ENCODE assay signal across 8 cellular contexts in the genomic region with DNA sequence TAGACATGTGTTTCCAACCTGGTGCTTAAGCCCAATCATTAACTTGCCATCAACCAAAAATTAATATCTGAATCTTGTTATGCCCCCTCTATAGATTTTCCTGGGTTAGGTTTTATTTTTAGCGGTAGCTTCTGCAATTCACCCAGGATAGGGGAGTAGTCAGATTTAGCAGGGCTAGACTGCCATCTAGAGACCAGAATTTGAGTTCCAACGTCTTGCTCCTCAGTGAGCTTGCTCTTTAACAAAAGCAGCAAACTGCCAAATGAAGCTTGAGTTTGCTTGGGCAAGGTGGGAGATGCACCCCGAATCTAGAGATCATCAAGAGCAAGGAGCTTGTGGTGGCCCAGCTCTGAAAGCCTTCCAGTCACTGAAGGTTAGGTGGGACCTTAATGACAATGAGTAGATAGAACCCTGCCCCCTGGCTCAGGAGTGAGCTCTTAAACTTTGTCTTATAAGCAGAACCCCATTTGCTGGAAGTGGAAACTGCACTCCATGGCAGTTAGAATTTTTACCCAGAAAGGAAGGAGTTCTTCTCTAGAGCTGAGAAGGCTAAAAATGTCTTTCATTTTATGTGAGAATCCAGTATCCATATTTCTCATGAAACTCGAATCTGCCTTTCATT.
A peak's percentile ranks its signal among the peaks of the same experiment; 100 is the strongest.
DNase-seq lines count a peak whose midpoint lies in the region; ATAC-seq and TF ChIP-seq lines count a peak whose summit lies in the region.

No MANE protein-coding gene starts in this region.

- no peak for DNase-seq in Right ventricle myocardium superior
- no peak for DNase-seq in cardiac septum (ENCODE audit: low spot score)
- peak; percentile 65 for DNase-seq in M059J (ENCODE audit: low read depth)
- DNase-seq in T1000 (lab: John Stamatoyannopoulos, UW) = peak; percentile 39
- peak; percentile 8 for DNase-seq in germinal center (ENCODE audit: low spot score)
- DNase-seq in trophoblast cell = peak; percentile 61 to 84
- no peak for DNase-seq in CD8-positive, alpha-beta T cell

- no peaks in the 10 kb centered on the region for H3K36me3 ChIP-seq in trophoblast cell (ENCODE audit: control insufficient read depth in 1 of 2, insufficient read depth in 2 of 2, low read length in 2 of 2)
- no peaks in the 10 kb centered on the region for H3K36me3 ChIP-seq in CD8-positive, alpha-beta T cell (ENCODE audit: insufficient read depth, low read length)

- H2BK12ac ChIP-seq in trophoblast cell (ENCODE audit: low read length) = no peak overlapping the region

- no peaks in the 10 kb centered on the region for H3K27me3 Mint-ChIP-seq in CD8-positive, alpha-beta T cell (ENCODE audit: low read depth)

- POLR2A ChIA-PET in CD8-positive, alpha-beta T cell (lab: Charles Lee) = no interaction called here

- TF ChIP-seq CTCF in CD8-positive, alpha-beta T cell (IDR thresholded peaks at IDR 0.05) = no peak

- CTCF ChIA-PET in CD8-positive, alpha-beta T cell (lab: Charles Lee) = no interaction called here

- no peak overlapping the region for H3K23ac ChIP-seq in trophoblast cell (ENCODE audit: low read length)

- H3K9ac ChIP-seq in trophoblast cell (ENCODE audit: low read length) = no peak overlapping the region

- peaks cover 4% of the 10 kb centered on the region for H3K9me3 Mint-ChIP-seq in CD8-positive, alpha-beta T cell

- no peaks in the 10 kb centered on the region for H3K4me1 Mint-ChIP-seq in CD8-positive, alpha-beta T cell (ENCODE audit: low read depth)

- peak; percentile 85 for ATAC-seq in Right ventricle myocardium superior (ENCODE audit: poor library complexity)
- no peak for ATAC-seq in CD8-positive, alpha-beta T cell
- no peak for ATAC-seq in GM18519 (IDR thresholded peaks at IDR 0.05; ENCODE audit: low FRiP score, unreplicated experiment)

- no peak overlapping the region for H2AK5ac ChIP-seq in trophoblast cell (ENCODE audit: low read length)

- no peak overlapping the region for H3K27ac Mint-ChIP-seq in CD8-positive, alpha-beta T cell

- no peaks in the 10 kb centered on the region for H3K9me3 ChIP-seq in trophoblast cell (ENCODE audit: insufficient read depth, low read depth, low read length)
- H3K9me3 ChIP-seq in CD8-positive, alpha-beta T cell (ENCODE audit: low read length) = no peaks in the 10 kb centered on the region

- no peaks in the 10 kb centered on the region for H3K79me2 ChIP-seq in trophoblast cell (ENCODE audit: control insufficient read depth, insufficient read depth, low read length, poor library complexity)

- no peak overlapping the region for H2BK5ac ChIP-seq in trophoblast cell (ENCODE audit: low read depth, low read length, poor library complexity)

- H3K18ac ChIP-seq in trophoblast cell (ENCODE audit: low read length) = no peak overlapping the region

- no peak overlapping the region for H4K8ac ChIP-seq in trophoblast cell (ENCODE audit: low read depth, low read length)

- H3K36me3 Mint-ChIP-seq in CD8-positive, alpha-beta T cell = no peaks in the 10 kb centered on the region

- no peaks in the 10 kb centered on the region for H3K79me1 ChIP-seq in trophoblast cell (ENCODE audit: low read length)

- H3K14ac ChIP-seq in trophoblast cell (ENCODE audit: low read length) = no peak overlapping the region

- no peak overlapping the region for H2AFZ ChIP-seq in trophoblast cell (ENCODE audit: insufficient read depth, low read length, poor library complexity)

- no peak overlapping the region for H2BK120ac ChIP-seq in trophoblast cell (ENCODE audit: insufficient read depth, low read length, poor library complexity)

- H3K4me2 ChIP-seq in trophoblast cell (ENCODE audit: low read length) = no peak overlapping the region

- H3K4me1 ChIP-seq in trophoblast cell (ENCODE audit: control insufficient read depth in 1 of 2, insufficient read depth in 2 of 2, low read length in 2 of 2) = no peaks in the 10 kb centered on the region
- no peaks in the 10 kb centered on the region for H3K4me1 ChIP-seq in CD8-positive, alpha-beta T cell (ENCODE audit: insufficient read depth, low read length)

- intact Hi-C loops in Right ventricle myocardium superior (cut with DNase I) = loop anchor here (5.0 kb wide), 1 partner anchor 70 kb away; no protein-coding TSS in a partner anchor
- intact Hi-C loops in cardiac septum (cut with DNase I) = loop anchor here (5.0 to 10.0 kb wide), 2 partner anchors 75 to 1082 kb away; no protein-coding TSS in a partner anchor
- intact Hi-C loops in CD8-positive, alpha-beta T cell (cut with DNase I, micrococcal nuclease) = no loop called here

- no peaks in the 10 kb centered on the region for H3K27me3 ChIP-seq in trophoblast cell (ENCODE audit: insufficient read depth, low read length)
- H3K27me3 ChIP-seq in CD8-positive, alpha-beta T cell (ENCODE audit: insufficient read depth, low read length) = no peaks in the 10 kb centered on the region

- no CpG with 5 or more reads among the region's 4 CpGs for WGBS in trophoblast cell (ENCODE audit: extremely low coverage, insufficient coverage, insufficient read length)

- H4K12ac ChIP-seq in trophoblast cell (ENCODE audit: low read depth, low read length) = no peak overlapping the region

- H3K4me3 ChIP-seq in trophoblast cell (ENCODE audit: low read depth, low read length) = no peak overlapping the region
- no peak overlapping the region for H3K4me3 ChIP-seq in CD8-positive, alpha-beta T cell (ENCODE audit: low read depth, low read length)

- H3K4me3 Mint-ChIP-seq in CD8-positive, alpha-beta T cell = no peak overlapping the region

- no peak overlapping the region for H3K27ac ChIP-seq in trophoblast cell (ENCODE audit: low read depth, low read length)
- no peak overlapping the region for H3K27ac ChIP-seq in CD8-positive, alpha-beta T cell (ENCODE audit: low read depth, low read length)

- no peak overlapping the region for H4K91ac ChIP-seq in trophoblast cell (ENCODE audit: low read depth, low read length)

- no peak overlapping the region for H3K4ac ChIP-seq in trophoblast cell (ENCODE audit: low read depth, low read length)

Comparison
In these comparisons a context has a peak if more than half of its experiments do, and no peak if none do; other contexts are left out.
1. DNase-seq: peak in M059J (single experiment), T1000 (single experiment), germinal center (single experiment) and trophoblast cell (2 of 2); none in Right ventricle myocardium superior (single experiment), cardiac septum (single experiment) and CD8-positive, alpha-beta T cell (0 of 7).
2. intact Hi-C loops: an anchor here in Right ventricle myocardium superior (5.0 kb wide) and cardiac septum (5.0 to 10.0 kb wide); none called in CD8-positive, alpha-beta T cell.